Comparison of ENCODE assay signal across 20 cellular contexts in genomic region chr2:36466135-36466534, GRCh38.
"Had no signal": no experiment of that assay in that cellular context is flagged by ENCODE, and none has a peak within 500 bp of the region (broad histone marks: within the 10 kb centered on the region; RNA-seq: fewer than 3 reads in every experiment).

No MANE protein-coding gene starts in this region.

- H3K36me3 ChIP-seq: uterus had no signal

- H3K9me3 ChIP-seq: tibial nerve, uterus had no signal

- H3K27me3 Mint-ChIP-seq: activated CD4-positive, alpha-beta T cell treated with anti-CD3 and anti-CD28 coated beads, Interleukin-2, amount 10 ng/mL, durations not matched to agents 24 days and 14 days; activated CD8-positive, alpha-beta T cell treated with anti-CD3 and anti-CD28 coated beads for 36 hours had no signal

- H3K9me3 Mint-ChIP-seq: activated CD4-positive, alpha-beta T cell treated with anti-CD3 and anti-CD28 coated beads, Interleukin-2, amount 10 ng/mL, durations not matched to agents 24 days and 14 days; activated CD8-positive, alpha-beta T cell treated with anti-CD3 and anti-CD28 coated beads for 36 hours; activated T-cell treated with anti-CD3 and anti-CD28 coated beads, Interleukin-2, amount 50 U/mL, for 4 hours; immature natural killer cell had no signal

- H3K4me3 Mint-ChIP-seq: activated CD4-positive, alpha-beta T cell treated with anti-CD3 and anti-CD28 coated beads, Interleukin-2, amount 10 ng/mL, durations not matched to agents 24 days and 14 days; activated CD8-positive, alpha-beta T cell treated with anti-CD3 and anti-CD28 coated beads for 36 hours; activated T-cell treated with anti-CD3 and anti-CD28 coated beads, Interleukin-2, amount 50 U/mL, for 4 hours; immature natural killer cell; nephron progenitor cell had no signal

- H3K27ac ChIP-seq: tibial nerve, uterus had no signal

- ATAC-seq: activated CD8-positive, alpha-beta T cell treated with anti-CD3 and anti-CD28 coated beads for 36 hours; activated T-cell treated with anti-CD3 and anti-CD28 coated beads, Interleukin-2, amount 50 U/mL, for 4 hours; esophagus mucosa; left ventricle myocardium superior; stimulated activated naive CD8-positive, alpha-beta T cell treated with anti-CD3 and anti-CD28 coated beads, Interleukin-15, Interleukin-2, amounts not matched to agents 100 U/mL and 50 U/mL, for 24 hours had no signal

- H3K27ac Mint-ChIP-seq: activated CD4-positive, alpha-beta T cell treated with anti-CD3 and anti-CD28 coated beads, Interleukin-2, amount 10 ng/mL, durations not matched to agents 24 days and 14 days; activated CD8-positive, alpha-beta T cell treated with anti-CD3 and anti-CD28 coated beads for 36 hours; immature natural killer cell; nephron progenitor cell had no signal

- H3K27me3 ChIP-seq: tibial nerve, uterus had no signal

- H3K4me1 ChIP-seq: uterus had no signal

- H3K4me3 ChIP-seq: tibial nerve, uterus had no signal

- DNase-seq: activated CD4-positive, alpha-beta T cell treated with anti-CD3 and anti-CD28 coated beads, Interleukin-2, amount 10 ng/mL, durations not matched to agents 24 days and 14 days; activated CD8-positive, alpha-beta T cell treated with anti-CD3 and anti-CD28 coated beads for 36 hours; activated naive CD4-positive, alpha-beta T cell treated with anti-CD3 and anti-CD28 coated beads, Interleukin-2, amount 50 U/mL, for 16 hours; activated T-cell treated with anti-CD3 and anti-CD28 coated beads, Interleukin-2, amount 50 U/mL, for 4 hours; aorta; effector CD4-positive, alpha-beta T cell; immature natural killer cell; left ventricle myocardium superior; nephron progenitor cell; nucleus accumbens; retina; stimulated activated CD4-positive, alpha-beta T cell treated with anti-CD3 and anti-CD28 coated beads, Interleukin-12 subunit alpha, Interleukin-12 subunit beta, amount 100 ng/mL, for 4 hours; stimulated activated CD4-positive, alpha-beta T cell treated with anti-CD3 and anti-CD28 coated beads, Interleukin-1b, Interleukin-23, amount 100 ng/mL, for 48 hours; stimulated activated CD8-positive, alpha-beta memory T cell treated with anti-CD3 and anti-CD28 coated beads, Interleukin-4, amount 100 ng/mL, for 48 hours; stimulated activated naive CD8-positive, alpha-beta T cell treated with anti-CD3 and anti-CD28 coated beads, Interleukin-15, Interleukin-2, amounts not matched to agents 100 U/mL and 50 U/mL, for 24 hours; substantia nigra; T-helper 9 cell; uterus had no signal
